In genomic region chr16:20952144-20952797, GRCh38 we compare ENCODE assay signal across 14 cellular contexts. TPM values are rescaled to one million over a fixed set of nuclear protein-coding genes. Genes with fewer than 3 reads are reported as not detected.
DNase-seq lines count a peak whose midpoint lies in the region; TF ChIP-seq lines count a peak whose summit lies in the region.
"Had no signal": no experiment of that assay in that cellular context is flagged by ENCODE, and none has a peak within 500 bp of the region (broad histone marks: within the 10 kb centered on the region; RNA-seq: fewer than 3 reads in every experiment).

No MANE protein-coding gene starts in this region.

- DNase-seq in NCI-H187 (lab: John Stamatoyannopoulos, UW) (peak; percentile 2 to 10), NCI-H187 treated with DMSO at 0.1 percent for 48 hours (lab: John Stamatoyannopoulos, UW) (no peak), NCI-H510A (lab: John Stamatoyannopoulos, UW) (peak; percentile 75), epithelial cell of esophagus (ENCODE audit: low read depth) (peak; percentile 84), posterior vena cava (ENCODE audit: low spot score) (peak; percentile 32), COR-L47 (lab: John Stamatoyannopoulos, UW) (no peak), ecto neural progenitor cell (ENCODE audit: low spot score) (no peak), GM10248 (ENCODE audit: extremely low spot score) (no peak)
- DNase-seq: activated CD4-positive, alpha-beta T cell treated with anti-CD3 and anti-CD28 coated beads for 4 hours; dorsolateral prefrontal cortex; MV-4-11; stimulated activated CD4-positive, alpha-beta T cell treated with anti-CD3 and anti-CD28 coated beads, Interleukin-4, amount 100 ng/mL, for 4 hours had no signal

- CTCF ChIA-PET in GM10248 (lab: Yijun Ruan, JAX), result interaction anchor here (0.9 to 1.7 kb wide), 2 partner anchors 19 to 103 kb away, joined by 3 to 4 read pairs; no protein-coding TSS in a partner anchor

- intact Hi-C loops in posterior vena cava (cut with DNase I), result loop anchor here in 1 of 2 donors (2.0 kb wide), 1 partner anchor 77 kb away; no protein-coding TSS in a partner anchor

- TF ChIP-seq CTCF in epithelial cell of esophagus (IDR thresholded peaks at IDR 0.05; ENCODE audit: insufficient read depth, low read depth, low read length, missing control alignments), result no peak
- TF ChIP-seq CTCF in GM10248 (IDR thresholded peaks at IDR 0.05; ENCODE audit: control extremely low read depth, extremely low read depth, low read depth, missing control alignments), result no peak

- no peak overlapping the region for H3K4me3 ChIP-seq in epithelial cell of esophagus (ENCODE audit: low read length)
- H3K4me3 ChIP-seq: dorsolateral prefrontal cortex, gastroesophageal sphincter, vagina had no signal

- POLR2A ChIA-PET in GM10248 (lab: Yijun Ruan, JAX), result no interaction called here

RNA-seq across cellular contexts. Expression of gene LYRM1, which starts 51.7 kb away (rescaled TPM):
- total RNA-seq in posterior vena cava, result 10 to 100 TPM; 32.7 to 38.8 TPM

RNA-seq across cellular contexts. Expression of gene DCUN1D3, which starts 52.1 kb away (rescaled TPM):
- total RNA-seq in posterior vena cava, result 10 to 100 TPM; 27.7 to 30.6 TPM

Comparison
In these comparisons a context has a peak if more than half of its experiments do, and no peak if none do; other contexts are left out.
1. DNase-seq: peak in NCI-H187 (2 of 2), NCI-H510A (single experiment), epithelial cell of esophagus (single experiment) and posterior vena cava (single experiment); none in NCI-H187 treated with DMSO at 0.1 percent for 48 hours (single experiment), COR-L47 (single experiment), ecto neural progenitor cell (single experiment) and GM10248 (single experiment).